ENCODE assay signal across 19 cellular contexts in genomic region chr10:17460732-17461131, GRCh38. TPM values are rescaled to one million over a fixed set of nuclear protein-coding genes. Genes with fewer than 3 reads are reported as not detected.
"Had no signal": no experiment of that assay in that cellular context is flagged by ENCODE, and none has a peak within 500 bp of the region (broad histone marks: within the 10 kb centered on the region; RNA-seq: fewer than 3 reads in every experiment).

No MANE protein-coding gene starts in this region.

- H3K9me3 Mint-ChIP-seq: activated naive CD4-positive, alpha-beta T cell treated with anti-CD3 and anti-CD28 coated beads, Interleukin-2, amount 10 ng/mL, durations not matched to agents 7 days and 5 days; activated T-cell treated with anti-CD3 and anti-CD28 coated beads, Interleukin-2, amount 50 U/mL, for 24 hours; central memory CD8-positive, alpha-beta T cell; natural killer cell had no signal

- H3K36me3 ChIP-seq: ascending aorta, colonic mucosa, lower lobe of right lung, right lobe of liver, tibial artery, uterus had no signal

- H3K9ac ChIP-seq: parathyroid adenoma had no signal

- H3K27ac ChIP-seq: ascending aorta, colonic mucosa, foreskin keratinocyte, lower lobe of right lung, parathyroid adenoma, right lobe of liver, tibial artery, uterus had no signal

- H3K79me2 ChIP-seq: parathyroid adenoma had no signal

- H3K4me1 Mint-ChIP-seq: central memory CD8-positive, alpha-beta T cell had no signal

- H3K4me1 ChIP-seq: ascending aorta, colonic mucosa, foreskin keratinocyte, lower lobe of right lung, parathyroid adenoma, right lobe of liver, uterus had no signal

- H2AFZ ChIP-seq: parathyroid adenoma had no signal

- H3K27ac Mint-ChIP-seq: activated CD8-positive, alpha-beta T cell treated with anti-CD3 and anti-CD28 coated beads, Interleukin-2, amount 10 ng/mL, durations not matched to agents 7 days and 5 days; activated naive CD4-positive, alpha-beta T cell treated with anti-CD3 and anti-CD28 coated beads, Interleukin-2, amount 10 ng/mL, durations not matched to agents 7 days and 5 days; activated T-cell treated with anti-CD3 and anti-CD28 coated beads, Interleukin-2, amount 50 U/mL, for 24 hours; natural killer cell; stimulated activated naive B cell treated with anti-CD40 and anti-IgM and Interleukin-4, amounts not matched to agents 10 μg/mL and 1 μg/mL and 100 μg/mL, for 72 hours had no signal

- ATAC-seq: activated CD8-positive, alpha-beta T cell treated with anti-CD3 and anti-CD28 coated beads, Interleukin-2, amount 10 ng/mL, durations not matched to agents 7 days and 5 days; foreskin keratinocyte; lower lobe of right lung; natural killer cell; right lobe of liver; stimulated activated naive B cell treated with anti-CD40 and anti-IgM and Interleukin-4, amounts not matched to agents 10 μg/mL and 1 μg/mL and 100 μg/mL, for 72 hours had no signal

- H3K36me3 Mint-ChIP-seq: activated naive CD4-positive, alpha-beta T cell treated with anti-CD3 and anti-CD28 coated beads, Interleukin-2, amount 10 ng/mL, durations not matched to agents 7 days and 5 days; natural killer cell; stimulated activated naive B cell treated with anti-CD40 and anti-IgM and Interleukin-4, amounts not matched to agents 10 μg/mL and 1 μg/mL and 100 μg/mL, for 72 hours had no signal

- H3K4me2 ChIP-seq: smooth muscle cell had no signal

- DNase-seq: activated CD4-positive, alpha-beta T cell treated with anti-CD3 and anti-CD28 coated beads for 48 hours; activated CD4-positive, CD25-positive, alpha-beta regulatory T cell; activated CD8-positive, alpha-beta T cell treated with anti-CD3 and anti-CD28 coated beads, Interleukin-2, amount 10 ng/mL, durations not matched to agents 7 days and 5 days; activated naive CD4-positive, alpha-beta T cell treated with anti-CD3 and anti-CD28 coated beads, Interleukin-2, amount 10 ng/mL, durations not matched to agents 7 days and 5 days; activated T-cell treated with anti-CD3 and anti-CD28 coated beads, Interleukin-2, amount 50 U/mL, for 24 hours; colonic mucosa; foreskin keratinocyte; hypothalamus; lower lobe of right lung; natural killer cell; right lobe of liver; stimulated activated naive B cell treated with anti-CD40 and anti-IgM and Interleukin-4, amounts not matched to agents 10 μg/mL and 1 μg/mL and 100 μg/mL, for 72 hours; tibial artery; uterus had no signal

- H3K4me3 Mint-ChIP-seq: activated CD8-positive, alpha-beta T cell treated with anti-CD3 and anti-CD28 coated beads, Interleukin-2, amount 10 ng/mL, durations not matched to agents 7 days and 5 days; activated naive CD4-positive, alpha-beta T cell treated with anti-CD3 and anti-CD28 coated beads, Interleukin-2, amount 10 ng/mL, durations not matched to agents 7 days and 5 days; activated T-cell treated with anti-CD3 and anti-CD28 coated beads, Interleukin-2, amount 50 U/mL, for 24 hours; central memory CD8-positive, alpha-beta T cell; natural killer cell had no signal

- H3K4me3 ChIP-seq: ascending aorta, colonic mucosa, lower lobe of right lung, right lobe of liver, smooth muscle cell, tibial artery, uterus had no signal

- H3K9me3 ChIP-seq: ascending aorta, colonic mucosa, lower lobe of right lung, right lobe of liver, tibial artery, uterus had no signal

- H3K27me3 ChIP-seq: ascending aorta, colonic mucosa, foreskin keratinocyte, uterus had no signal

RNA-seq across cellular contexts. Expression of gene ST8SIA6, which starts 6.3 kb away (rescaled TPM):
- total RNA-seq: activated CD8-positive, alpha-beta T cell treated with anti-CD3 and anti-CD28 coated beads, Interleukin-2, amount 10 ng/mL, durations not matched to agents 7 days and 5 days; ascending aorta; smooth muscle cell had no signal
- polyA plus RNA-seq: foreskin keratinocyte, keratinocyte had no signal
